ENCODE assay signal across 9 cellular contexts in the genomic region with DNA sequence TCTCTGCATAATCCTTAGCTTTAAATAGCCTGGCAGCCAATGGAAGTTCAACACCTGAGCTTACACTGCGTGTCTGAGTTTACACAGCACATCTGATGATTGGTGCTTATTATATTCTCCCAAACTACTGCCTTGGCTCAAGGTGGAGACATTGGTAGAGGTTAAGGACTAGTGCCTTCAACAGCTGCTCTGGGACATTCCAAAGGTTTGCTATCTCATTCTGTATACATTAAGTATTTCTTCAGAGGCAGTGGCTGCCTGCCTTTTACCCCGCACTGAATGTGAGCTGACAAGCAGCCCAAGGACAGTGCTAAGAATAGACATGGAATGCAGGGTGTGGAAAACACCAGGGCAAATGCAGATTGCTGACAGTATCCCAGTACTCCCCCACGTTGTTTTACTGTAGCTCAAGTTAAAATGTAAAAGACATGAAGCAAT. TPM values are rescaled to one million over a fixed set of nuclear protein-coding genes. Genes with fewer than 3 reads are reported as not detected.
A peak's percentile ranks its signal among the peaks of the same experiment; 100 is the strongest.
DNase-seq lines count a peak whose midpoint lies in the region; ATAC-seq and TF ChIP-seq lines count a peak whose summit lies in the region.
"Had no signal": no experiment of that assay in that cellular context is flagged by ENCODE, and none has a peak within 500 bp of the region (broad histone marks: within the 10 kb centered on the region; RNA-seq: fewer than 3 reads in every experiment).

No MANE protein-coding gene starts in this region.

- H3K4me3 ChIP-seq in AG09309 (ENCODE audit: control insufficient read depth, low read depth, low read length) (peak overlapping the region; percentile 4; the same call in 1 of the 2 replicates), fibroblast of the aortic adventitia (ENCODE audit: low read depth, low read length) (no peak overlapping the region)

- DNase-seq in AG09309 (ENCODE audit: low read depth) (peak; percentile 67), RPMI7951 (ENCODE audit: low read depth) (peak; percentile 67), fibroblast of the aortic adventitia (ENCODE audit: low read depth) (peak; percentile 84), non-pigmented ciliary epithelial cell (ENCODE audit: low read depth) (peak; percentile 73), NOMO-1 treated with dmso at 0.1 percent for 144 hours (lab: John Stamatoyannopoulos, UW; ENCODE audit: unreplicated experiment) (no peak), NCI-H1092 treated with DMSO at 0.1 percent for 48 hours (lab: John Stamatoyannopoulos, UW) (no peak)
- DNase-seq: immature natural killer cell had no signal

- TF ChIP-seq CTCF in AG09309 (IDR thresholded peaks at IDR 0.05; ENCODE audit: control insufficient read depth, insufficient read depth, low read depth, low read length, missing control alignments) (no peak), fibroblast of the aortic adventitia (IDR thresholded peaks at IDR 0.05; ENCODE audit: insufficient read depth, low read length) (no peak)

- ATAC-seq in HG03460 (IDR thresholded peaks at IDR 0.05; ENCODE audit: unreplicated experiment) (no peak), GM18502 (IDR thresholded peaks at IDR 0.05; ENCODE audit: poor library complexity, unreplicated experiment) (no peak)

RNA-seq across cellular contexts. Expression of gene HSPB3, which starts 1.6 kb away (rescaled TPM):
- 3.1 and 3.4 TPM in 2 replicates for total RNA-seq in RPMI7951 (2014; rRNA removed; shearing (Covaris generic))
- total RNA-seq in fibroblast of the aortic adventitia (ENCODE audit: low replicate concordance), result 0.63 TPM in 1 of 2 replicates, not detected in the other

Comparison
In these comparisons a context has a peak if more than half of its experiments do, and no peak if none do; other contexts are left out.
1. DNase-seq: peak in AG09309 (single experiment), RPMI7951 (single experiment), fibroblast of the aortic adventitia (single experiment) and non-pigmented ciliary epithelial cell (single experiment); none in NOMO-1 treated with dmso at 0.1 percent for 144 hours (single experiment) and NCI-H1092 treated with DMSO at 0.1 percent for 48 hours (single experiment).